ENCODE assay signal across 1 cellular context in the genomic region with DNA sequence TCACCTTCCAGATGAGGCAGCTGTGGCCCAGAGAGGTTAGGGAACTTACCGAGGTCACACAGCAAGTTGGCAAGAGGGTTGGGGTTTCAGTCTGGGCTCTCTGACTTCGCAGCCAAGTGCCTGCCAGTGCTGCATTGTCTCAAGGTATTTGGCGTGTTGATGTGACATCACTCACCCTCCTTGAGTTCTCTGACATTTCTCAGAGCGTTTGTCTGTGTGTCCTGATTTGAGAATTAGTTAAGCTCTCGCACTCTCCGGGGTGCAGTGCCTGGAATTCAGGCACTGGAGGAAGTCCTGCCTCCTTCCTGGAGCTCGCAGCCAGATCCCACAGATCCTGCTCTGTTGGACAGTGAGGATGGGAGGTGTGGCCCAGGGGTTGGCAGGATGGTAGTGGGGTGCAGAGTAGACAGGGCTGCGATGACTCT.
TF ChIP-seq lines count a peak whose summit lies in the region.

No MANE protein-coding gene starts in this region.

TF ChIP-seq in SK-N-SH, 30 proteins besides CTCF, POLR2A, EP300 and RAD21 (continued from another document):
- no peak for TF ChIP-seq MXI1 (IDR thresholded peaks at IDR 0.05; ENCODE audit: low read depth, low read length)
